ENCODE assay signal across 1 cellular context in genomic region chr11:75426720-75427086, GRCh38.
TF ChIP-seq lines count a peak whose summit lies in the region.

No MANE protein-coding gene starts in this region.

TF ChIP-seq in H1, 55 proteins besides CTCF, POLR2A, EP300 and RAD21:
- TF ChIP-seq SIX5 (IDR thresholded peaks at IDR 0.05; ENCODE audit: low read depth, low read length) (no peak), ATF2 (IDR thresholded peaks at IDR 0.05; ENCODE audit: low read length) (no peak), CHD1 (IDR thresholded peaks at IDR 0.05; ENCODE audit: low read depth, low read length) (no peak), SRF (IDR thresholded peaks at IDR 0.05; ENCODE audit: low read depth, low read length) (no peak), KDM4A (IDR thresholded peaks at IDR 0.05; ENCODE audit: low read depth, low read length, severe bottlenecking) (no peak)
